In the genomic region with DNA sequence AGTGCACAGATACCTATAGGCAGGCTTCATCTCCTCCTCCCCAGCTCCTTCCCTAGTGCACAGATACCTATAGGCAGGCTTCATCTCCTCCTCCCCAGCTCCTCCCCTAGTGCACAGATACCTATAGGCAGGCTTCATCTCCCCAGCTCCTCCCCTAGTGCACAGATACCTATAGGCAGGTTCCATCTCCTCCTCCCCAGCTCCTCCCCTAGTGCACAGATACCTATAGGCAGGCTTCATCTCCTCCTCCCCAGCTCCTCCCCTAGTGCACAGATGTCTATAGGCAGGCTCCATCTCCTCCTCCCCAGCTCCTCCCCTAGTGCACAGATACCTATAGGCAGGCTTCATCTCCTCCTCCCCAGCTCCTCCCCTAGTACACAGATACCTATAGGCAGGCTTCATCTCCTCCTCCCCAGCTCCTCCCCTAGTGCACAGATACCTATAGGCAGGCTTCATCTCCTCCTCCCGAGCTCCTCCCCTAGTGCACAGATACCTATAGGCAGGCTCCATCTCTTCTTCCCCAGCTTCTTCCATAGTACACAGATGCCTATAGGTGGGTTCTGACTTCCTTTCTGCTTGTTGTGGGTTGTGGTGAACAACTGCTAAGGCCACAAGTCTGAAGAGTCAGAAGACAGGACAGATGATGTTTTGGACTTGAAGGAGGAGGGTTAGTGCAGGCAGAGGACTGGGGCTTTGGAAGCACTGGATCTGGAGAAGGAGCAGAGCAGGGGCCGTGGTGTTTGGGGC, we compare ENCODE assay signal across 7 cellular contexts. TPM values are rescaled to one million over a fixed set of nuclear protein-coding genes. Genes with fewer than 3 reads are reported as not detected.
DNase-seq lines count a peak whose midpoint lies in the region; ATAC-seq lines count a peak whose summit lies in the region.
"Not testable (repeated sequence)": the region's sequence is repeated elsewhere in the genome, so short reads cannot be mapped to it uniquely, and the experiment has no call there.

No MANE protein-coding gene starts in this region.

- not testable (repeated sequence) for H3K9me3 Mint-ChIP-seq in T-helper 2 cell treated with Interferon-gamma antibody and Interleukin-4, amounts not matched to agents 5 μg/mL and 100 μg/mL, for 36 hours; activated naive CD8-positive, alpha-beta T cell (ENCODE audit: low read depth); naive thymus-derived CD8-positive, alpha-beta T cell

- peaks cover 42% of the 10 kb centered on the region for H3K4me1 Mint-ChIP-seq in T-helper 2 cell treated with Interferon-gamma antibody and Interleukin-4, amounts not matched to agents 5 μg/mL and 100 μg/mL, for 36 hours (ENCODE audit: low read depth)
- H3K4me1 Mint-ChIP-seq in activated naive CD8-positive, alpha-beta T cell (ENCODE audit: low read depth), result peaks cover 69% of the 10 kb centered on the region
- peaks cover 37 to 80% (median 73%) of the 10 kb centered on the region in 4 donors for H3K4me1 Mint-ChIP-seq in naive thymus-derived CD8-positive, alpha-beta T cell

- POLR2A ChIA-PET in naive thymus-derived CD8-positive, alpha-beta T cell (lab: Charles Lee), result interaction anchor here (0.5 to 4.7 kb wide), 8 partner anchors 13 to 190 kb away, joined by 3 to 90 read pairs (median 5); a partner anchor contains a TSS

- peak; percentile 40 for ATAC-seq in GM18508 (IDR thresholded peaks at IDR 0.05; ENCODE audit: insufficient read depth, unreplicated experiment)
- ATAC-seq in GM21360 (IDR thresholded peaks at IDR 0.05; ENCODE audit: unreplicated experiment), result peak; percentile 46
- peak; percentile 39 for ATAC-seq in HG02970 (IDR thresholded peaks at IDR 0.05; ENCODE audit: low FRiP score, unreplicated experiment)
- ATAC-seq in naive thymus-derived CD8-positive, alpha-beta T cell, result peak; percentile 79 to 87

- DNase-seq in HT1080 (ENCODE audit: low read depth), result peak; percentile 23
- peak; percentile 62 for DNase-seq in T-helper 2 cell treated with Interferon-gamma antibody and Interleukin-4, amounts not matched to agents 5 μg/mL and 100 μg/mL, for 36 hours (ENCODE audit: low spot score)
- peak in 8 of 10 donors; percentile 24 to 83 (median 66) for DNase-seq in naive thymus-derived CD8-positive, alpha-beta T cell

- H3K27ac Mint-ChIP-seq in T-helper 2 cell treated with Interferon-gamma antibody and Interleukin-4, amounts not matched to agents 5 μg/mL and 100 μg/mL, for 36 hours, result peak overlapping the region; percentile 100
- peak overlapping the region; percentile 96 for H3K27ac Mint-ChIP-seq in activated naive CD8-positive, alpha-beta T cell
- H3K27ac Mint-ChIP-seq in naive thymus-derived CD8-positive, alpha-beta T cell, result peak overlapping the region; percentile 73 to 97 (median 94)

- H3K4me3 Mint-ChIP-seq in T-helper 2 cell treated with Interferon-gamma antibody and Interleukin-4, amounts not matched to agents 5 μg/mL and 100 μg/mL, for 36 hours, result peak overlapping the region; percentile 91
- H3K4me3 Mint-ChIP-seq in activated naive CD8-positive, alpha-beta T cell, result peak overlapping the region; percentile 84
- H3K4me3 Mint-ChIP-seq in naive thymus-derived CD8-positive, alpha-beta T cell, result peak overlapping the region; percentile 66 to 91 (median 86)

- H3K27me3 Mint-ChIP-seq in T-helper 2 cell treated with Interferon-gamma antibody and Interleukin-4, amounts not matched to agents 5 μg/mL and 100 μg/mL, for 36 hours (ENCODE audit: low read depth); activated naive CD8-positive, alpha-beta T cell; naive thymus-derived CD8-positive, alpha-beta T cell: not testable (repeated sequence)

- peaks cover 54% of the 10 kb centered on the region for H3K36me3 Mint-ChIP-seq in T-helper 2 cell treated with Interferon-gamma antibody and Interleukin-4, amounts not matched to agents 5 μg/mL and 100 μg/mL, for 36 hours (ENCODE audit: low read depth)
- peaks cover 17% of the 10 kb centered on the region for H3K36me3 Mint-ChIP-seq in activated naive CD8-positive, alpha-beta T cell
- peaks cover 9 to 69% (median 10%) of the 10 kb centered on the region in 3 donors for H3K36me3 Mint-ChIP-seq in naive thymus-derived CD8-positive, alpha-beta T cell

RNA-seq across cellular contexts. Expression of a gene that starts 29.5 kb away (rescaled TPM):
- total RNA-seq in HT1080 (2014; rRNA removed; shearing (Covaris generic)), result 3.1 and 4.9 TPM in 2 replicates
- polyA plus RNA-seq in HT1080 (2015; cell fraction: cytosol; rRNA removed), result 0.17 and 0.25 TPM in 2 replicates
- 1.3 and 1.4 TPM in 2 replicates for polyA plus RNA-seq in HT1080 (2015; cell fraction: nucleus; rRNA removed)
- 100 to 1,000 TPM; 414 to 419 TPM for total RNA-seq in naive thymus-derived CD8-positive, alpha-beta T cell
- 100 to 1,000 TPM; 157 to 230 (median 158) TPM for polyA plus RNA-seq in naive thymus-derived CD8-positive, alpha-beta T cell

Comparison
In these comparisons a context has a peak if more than half of its experiments do, and no peak if none do; other contexts are left out.
1. Peak in every context shown above with its lines: DNase-seq and ATAC-seq.
2. RNA of a gene that starts 29.5 kb away (total RNA-seq): 414 to 419 TPM in naive thymus-derived CD8-positive, alpha-beta T cell; 3.1 to 4.9 TPM in HT1080; every median in the first group is over 10 times any median in the second.